ENCODE assay signal across 10 cellular contexts in genomic region chr9:278651-279050, GRCh38.
DNase-seq lines count a peak whose midpoint lies in the region; ATAC-seq, FAIRE-seq and TF ChIP-seq lines count a peak whose summit lies in the region.
"Had no signal": no experiment of that assay in that cellular context is flagged by ENCODE, and none has a peak within 500 bp of the region (broad histone marks: within the 10 kb centered on the region; RNA-seq: fewer than 3 reads in every experiment).

No MANE protein-coding gene starts in this region.

- H3K4me1 ChIP-seq in small intestine (ENCODE audit: control insufficient read depth in 2 of 2, insufficient read depth in 1 of 2, low read depth in 1 of 2, low read length in 1 of 2): peaks cover 0 to 4% of the 10 kb centered on the region in 2 donors

- no peaks in the 10 kb centered on the region for H3K9me3 Mint-ChIP-seq in activated T-helper 1 cell treated with anti-CD3 and anti-CD28 coated beads, Interleukin-12 subunit alpha, Interleukin-12 subunit beta, Interleukin-2, Interleukin-4 antibody, amounts not matched to agents 30 ng/mL and 10 ng/mL and 1 ng/mL, durations not matched to agents 14 hours and 24 hours and 36 hours
- H3K9me3 Mint-ChIP-seq in CD14-positive monocyte: no peaks in the 10 kb centered on the region
- H3K9me3 Mint-ChIP-seq: stimulated activated naive CD8-positive, alpha-beta T cell treated with anti-CD3 and anti-CD28 coated beads, Interleukin-15, Interleukin-2, amounts not matched to agents 100 ng/mL and 50 ng/mL, for 24 hours had no signal

- in situ Hi-C loops in GM13976 (cut with MboI; ENCODE audit: low sequenced_read_pairs, unreplicated experiment): no loop called here

- peak; percentile 22 for DNase-seq in GM13976 (ENCODE audit: low spot score)
- DNase-seq in activated T-helper 1 cell treated with anti-CD3 and anti-CD28 coated beads, Interleukin-12 subunit alpha, Interleukin-12 subunit beta, Interleukin-2, Interleukin-4 antibody, amounts not matched to agents 30 ng/mL and 10 ng/mL and 1 ng/mL, durations not matched to agents 14 hours and 24 hours and 36 hours (ENCODE audit: low spot score): peak; percentile 50
- peak; percentile 45 for DNase-seq in small intestine
- DNase-seq in NCI-H128 (lab: John Stamatoyannopoulos, UW; ENCODE audit: unreplicated experiment): no peak
- no peak for DNase-seq in CD14-positive monocyte (ENCODE audit: low spot score)
- no peak for DNase-seq in NCI-H1048 (lab: John Stamatoyannopoulos, UW)
- DNase-seq in glomerular visceral epithelial cell (ENCODE audit: extremely low spot score): no peak
- DNase-seq: NCI-H2171 had no signal

- no peak overlapping the region for H3K27ac Mint-ChIP-seq in activated T-helper 1 cell treated with anti-CD3 and anti-CD28 coated beads, Interleukin-12 subunit alpha, Interleukin-12 subunit beta, Interleukin-2, Interleukin-4 antibody, amounts not matched to agents 30 ng/mL and 10 ng/mL and 1 ng/mL, durations not matched to agents 14 hours and 24 hours and 36 hours
- H3K27ac Mint-ChIP-seq in CD14-positive monocyte: no peak overlapping the region
- H3K27ac Mint-ChIP-seq: stimulated activated naive CD8-positive, alpha-beta T cell treated with anti-CD3 and anti-CD28 coated beads, Interleukin-15, Interleukin-2, amounts not matched to agents 100 ng/mL and 50 ng/mL, for 24 hours had no signal

- peak overlapping the region in 1 of 2 donors; percentile 84 for H3K27ac ChIP-seq in small intestine (ENCODE audit: low read depth in 1 of 2, low read length in 1 of 2)

- H3K9me3 ChIP-seq in small intestine (ENCODE audit: control insufficient read depth, low read depth): no peaks in the 10 kb centered on the region

- no peaks in the 10 kb centered on the region for H3K27me3 ChIP-seq in small intestine (ENCODE audit: control insufficient read depth in 2 of 2, insufficient read depth in 2 of 2, low read length in 2 of 2)

- no peaks in the 10 kb centered on the region for H3K27me3 Mint-ChIP-seq in activated T-helper 1 cell treated with anti-CD3 and anti-CD28 coated beads, Interleukin-12 subunit alpha, Interleukin-12 subunit beta, Interleukin-2, Interleukin-4 antibody, amounts not matched to agents 30 ng/mL and 10 ng/mL and 1 ng/mL, durations not matched to agents 14 hours and 24 hours and 36 hours (ENCODE audit: insufficient read depth)
- no peaks in the 10 kb centered on the region for H3K27me3 Mint-ChIP-seq in CD14-positive monocyte (ENCODE audit: low read depth in 3 of 3)
- H3K27me3 Mint-ChIP-seq: stimulated activated naive CD8-positive, alpha-beta T cell treated with anti-CD3 and anti-CD28 coated beads, Interleukin-15, Interleukin-2, amounts not matched to agents 100 ng/mL and 50 ng/mL, for 24 hours had no signal

- FAIRE-seq in small intestine (lab: Jason Lieb, UNC): no peak

- intact Hi-C loops in activated T-helper 1 cell treated with anti-CD3 and anti-CD28 coated beads, Interleukin-12 subunit alpha, Interleukin-12 subunit beta, Interleukin-2, Interleukin-4 antibody, amounts not matched to agents 30 ng/mL and 10 ng/mL and 1 ng/mL, durations not matched to agents 14 hours and 24 hours and 36 hours (cut with micrococcal nuclease): no loop called here
- intact Hi-C loops in CD14-positive monocyte (cut with micrococcal nuclease): no loop called here

- WGBS in small intestine, 3 donors: 63 to 76% (median 68%) methylated on average over 8 of the region's 8 CpGs

- no peak for TF ChIP-seq CTCF in GM13976 (IDR thresholded peaks at IDR 0.05; ENCODE audit: borderline replicate concordance, control extremely low read depth, extremely low read depth, insufficient read depth, missing control alignments)
- TF ChIP-seq CTCF in CD14-positive monocyte (IDR thresholded peaks at IDR 0.05): no peak

- peaks cover 29% of the 10 kb centered on the region for H3K36me3 Mint-ChIP-seq in activated T-helper 1 cell treated with anti-CD3 and anti-CD28 coated beads, Interleukin-12 subunit alpha, Interleukin-12 subunit beta, Interleukin-2, Interleukin-4 antibody, amounts not matched to agents 30 ng/mL and 10 ng/mL and 1 ng/mL, durations not matched to agents 14 hours and 24 hours and 36 hours (ENCODE audit: low read depth)
- H3K36me3 Mint-ChIP-seq in CD14-positive monocyte: peaks cover 31 to 47% of the 10 kb centered on the region in 2 donors

- H3K4me3 ChIP-seq in small intestine (ENCODE audit: low read depth in 1 of 2, low read length in 2 of 2): no peak overlapping the region

- H3K4me3 Mint-ChIP-seq in activated T-helper 1 cell treated with anti-CD3 and anti-CD28 coated beads, Interleukin-12 subunit alpha, Interleukin-12 subunit beta, Interleukin-2, Interleukin-4 antibody, amounts not matched to agents 30 ng/mL and 10 ng/mL and 1 ng/mL, durations not matched to agents 14 hours and 24 hours and 36 hours: no peak overlapping the region
- no peak overlapping the region for H3K4me3 Mint-ChIP-seq in CD14-positive monocyte
- H3K4me3 Mint-ChIP-seq: stimulated activated naive CD8-positive, alpha-beta T cell treated with anti-CD3 and anti-CD28 coated beads, Interleukin-15, Interleukin-2, amounts not matched to agents 100 ng/mL and 50 ng/mL, for 24 hours had no signal

- peaks cover 38% of the 10 kb centered on the region for H3K4me1 Mint-ChIP-seq in activated T-helper 1 cell treated with anti-CD3 and anti-CD28 coated beads, Interleukin-12 subunit alpha, Interleukin-12 subunit beta, Interleukin-2, Interleukin-4 antibody, amounts not matched to agents 30 ng/mL and 10 ng/mL and 1 ng/mL, durations not matched to agents 14 hours and 24 hours and 36 hours (ENCODE audit: low read depth)
- H3K4me1 Mint-ChIP-seq in CD14-positive monocyte: peaks cover 37% of the 10 kb centered on the region

- no peaks in the 10 kb centered on the region for H3K36me3 ChIP-seq in small intestine (ENCODE audit: control insufficient read depth in 2 of 2, insufficient read depth in 2 of 2, low read length in 2 of 2)

- ATAC-seq in HG03175 (IDR thresholded peaks at IDR 0.05; ENCODE audit: unreplicated experiment): peak; percentile 46

Comparison
In these comparisons a context has a peak if more than half of its experiments do, and no peak if none do; other contexts are left out.
1. DNase-seq: peak in GM13976 (single experiment), activated T-helper 1 cell treated with anti-CD3 and anti-CD28 coated beads, Interleukin-12 subunit alpha, Interleukin-12 subunit beta, Interleukin-2, Interleukin-4 antibody, amounts not matched to agents 30 ng/mL and 10 ng/mL and 1 ng/mL, durations not matched to agents 14 hours and 24 hours and 36 hours (single experiment) and small intestine (single experiment); none in NCI-H128 (single experiment), CD14-positive monocyte (single experiment), NCI-H1048 (single experiment) and glomerular visceral epithelial cell (single experiment).